Comparison of ENCODE assay signal across 10 cellular contexts in the genomic region with DNA sequence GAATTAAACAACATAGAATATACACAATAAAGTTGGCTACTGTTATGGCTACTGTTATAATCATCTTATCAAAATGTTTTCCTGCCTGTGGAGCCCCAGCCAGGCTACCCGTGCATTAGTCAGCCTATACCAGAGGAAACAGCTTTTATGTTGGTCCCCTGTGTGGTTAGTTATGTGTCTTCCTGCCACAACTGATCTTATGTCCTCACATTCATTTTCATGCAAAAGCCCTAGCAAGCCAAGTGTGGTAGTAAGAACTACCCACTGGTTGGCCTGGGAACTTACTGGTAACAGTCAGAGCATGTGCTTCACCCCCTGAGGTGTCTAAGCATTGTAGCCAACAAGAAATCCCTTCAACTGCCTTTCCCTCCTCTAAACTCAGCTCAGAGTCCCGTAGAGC. TPM values are rescaled to one million over a fixed set of nuclear protein-coding genes. Genes with fewer than 3 reads are reported as not detected.
DNase-seq lines count a peak whose midpoint lies in the region; ATAC-seq and TF ChIP-seq lines count a peak whose summit lies in the region.
"Had no signal": no experiment of that assay in that cellular context is flagged by ENCODE, and none has a peak within 500 bp of the region (broad histone marks: within the 10 kb centered on the region; RNA-seq: fewer than 3 reads in every experiment).

No MANE protein-coding gene starts in this region.

- peaks cover 2 to 4% of the 10 kb centered on the region in 2 donors for H3K4me1 ChIP-seq in aorta (ENCODE audit: control insufficient read depth in 1 of 2, insufficient read depth in 2 of 2, low read length in 2 of 2)
- H3K4me1 ChIP-seq in SJCRH30, result no peaks in the 10 kb centered on the region
- H3K4me1 ChIP-seq: parathyroid adenoma had no signal

- DNase-seq in GM12865 (ENCODE audit: low read depth), result peak; percentile 74
- peak; percentile 37 for DNase-seq in HFFc6
- DNase-seq in T-cell, result no peak
- DNase-seq in left colon, result no peak
- DNase-seq in NCI-H510A treated with DMSO at 0.1 percent for 48 hours (lab: John Stamatoyannopoulos, UW), result no peak
- no peak for DNase-seq in aorta
- DNase-seq in NCI-H526 (lab: John Stamatoyannopoulos, UW), result no peak
- no peak for DNase-seq in SJCRH30
- DNase-seq: Peyer's patch had no signal

- ATAC-seq in T-cell (replicated peaks in 1 of 4) (peak; percentile 26 to 78 (median 65)), left colon (peak; percentile 8), aorta (ENCODE audit: low FRiP score) (no peak)

- H3K4me3 Mint-ChIP-seq in HFFc6 (peak overlapping the region; percentile 83), T-cell (no peak overlapping the region)

- H3K36me3 Mint-ChIP-seq in HFFc6 (ENCODE audit: low read depth), result peaks cover 53% of the 10 kb centered on the region
- no peaks in the 10 kb centered on the region for H3K36me3 Mint-ChIP-seq in T-cell

- POLR2A ChIA-PET in T-cell (lab: Charles Lee), result no interaction called here

- H3K9me3 Mint-ChIP-seq in HFFc6 (no peaks in the 10 kb centered on the region), T-cell (no peaks in the 10 kb centered on the region)

- H3K27me3 Mint-ChIP-seq in HFFc6 (ENCODE audit: insufficient read depth) (no peaks in the 10 kb centered on the region; the same call in 1 of the 2 replicates), T-cell (no peaks in the 10 kb centered on the region)

- CTCF ChIA-PET in T-cell (lab: Charles Lee), result no interaction called here

- TF ChIP-seq CTCF in GM12865 (IDR thresholded peaks at IDR 0.05; ENCODE audit: insufficient read depth, low read depth, low read length, missing control alignments) (no peak), HFFc6 (IDR thresholded peaks at IDR 0.05) (no peak)

- H3K27ac ChIP-seq in aorta (ENCODE audit: low read depth in 1 of 2, low read length in 2 of 2), result no peak overlapping the region
- no peak overlapping the region for H3K27ac ChIP-seq in SJCRH30
- H3K27ac ChIP-seq: parathyroid adenoma had no signal

- H3K27ac Mint-ChIP-seq in HFFc6 (peak overlapping the region; percentile 100), T-cell (peak overlapping the region; percentile 57 to 66)

- H3K4me3 ChIP-seq in GM12865 (ENCODE audit: low read depth, low read length) (no peak overlapping the region), aorta (ENCODE audit: low read length in 2 of 2) (no peak overlapping the region), SJCRH30 (no peak overlapping the region)
- H3K4me3 ChIP-seq: Peyer's patch had no signal

- H3K27me3 ChIP-seq in aorta (ENCODE audit: control insufficient read depth in 1 of 2, insufficient read depth in 2 of 2, low read length in 1 of 2), result no peaks in the 10 kb centered on the region
- H3K27me3 ChIP-seq in SJCRH30, result no peaks in the 10 kb centered on the region
- H3K27me3 ChIP-seq: Peyer's patch had no signal

- intact Hi-C loops in left colon (cut with DNase I, micrococcal nuclease), result no loop called here
- intact Hi-C loops in aorta (cut with DNase I), result no loop called here

- H3K36me3 ChIP-seq in aorta (ENCODE audit: control insufficient read depth in 1 of 2, insufficient read depth in 2 of 2, low read length in 1 of 2) (no peaks in the 10 kb centered on the region), SJCRH30 (peaks cover 7% of the 10 kb centered on the region; the same call in 1 of the 2 replicates)

- H3K9me3 ChIP-seq in aorta (ENCODE audit: control insufficient read depth, low read length) (no peaks in the 10 kb centered on the region), SJCRH30 (replicated peaks) (no peaks in the 10 kb centered on the region)
- H3K9me3 ChIP-seq: Peyer's patch had no signal

- H3K4me1 Mint-ChIP-seq in HFFc6 (ENCODE audit: low read depth) (peaks cover 80% of the 10 kb centered on the region), T-cell (peaks cover 6 to 10% (median 9%) of the 10 kb centered on the region in 3 donors)

- WGBS in aorta, 2 donors, result 92 to 97% methylated on average over 2 of the region's 2 CpGs

RNA-seq across cellular contexts. Expression of a gene that starts 21.8 kb away (rescaled TPM):
- total RNA-seq in HFFc6 (2021; fragmentation: NEBNext Ultra II Directional; extraction: Animal tissue kit (Norgen Biotek cat#: 25700)), result 100 to 1,000 TPM; 128 to 144 (median 129) TPM
- total RNA-seq in T-cell (1 to 10 TPM in 4 of 5 donors, under 1 TPM in 1; 0.78 to 3.7 (median 1.8) TPM), left colon (100 to 1,000 TPM; 271 to 338 TPM), aorta (10 to 100 TPM; 72.6 to 85.3 TPM)
- polyA plus RNA-seq in aorta, result 10 to 100 TPM; 18.3 to 28.7 TPM
- 32.6 and 41.7 TPM in 2 replicates for total RNA-seq in SJCRH30 (2014; rRNA removed; shearing (Covaris generic))

Comparison
In these comparisons a context has a peak if more than half of its experiments do, and no peak if none do; other contexts are left out.
1. DNase-seq: peak in GM12865 (single experiment) and HFFc6 (single experiment); none in T-cell (0 of 34), left colon (0 of 2), NCI-H510A treated with DMSO at 0.1 percent for 48 hours (single experiment), aorta (0 of 2), NCI-H526 (0 of 2) and SJCRH30 (0 of 2).